ENCODE assay signal across 8 cellular contexts in genomic region chr1:226549094-226549936, GRCh38. TPM values are rescaled to one million over a fixed set of nuclear protein-coding genes. Genes with fewer than 3 reads are reported as not detected.
DNase-seq lines count a peak whose midpoint lies in the region; ATAC-seq and TF ChIP-seq lines count a peak whose summit lies in the region.

No MANE protein-coding gene starts in this region.

- H3K36me3 Mint-ChIP-seq in natural killer cell treated with Interleukin-12 subunit alpha and Interleukin-12 subunit beta and Interleukin-15 and Interleukin-18, amount 100 ng/mL, for 72 hours: no peaks in the 10 kb centered on the region
- H3K36me3 Mint-ChIP-seq in activated T-helper 2 cell treated with anti-CD3 and anti-CD28 coated beads, Interferon-gamma antibody, Interleukin-2, Interleukin-4, amounts not matched to agents 10 μg/mL and 5 μg/mL and 100 μg/mL, durations not matched to agents 14 hours and 24 hours and 36 hours (ENCODE audit: low read depth): no peaks in the 10 kb centered on the region

- H3K9me3 Mint-ChIP-seq in natural killer cell treated with Interleukin-12 subunit alpha and Interleukin-12 subunit beta and Interleukin-15 and Interleukin-18, amount 100 ng/mL, for 72 hours: no peaks in the 10 kb centered on the region
- H3K9me3 Mint-ChIP-seq in activated T-helper 2 cell treated with anti-CD3 and anti-CD28 coated beads, Interferon-gamma antibody, Interleukin-2, Interleukin-4, amounts not matched to agents 10 μg/mL and 5 μg/mL and 100 μg/mL, durations not matched to agents 14 hours and 24 hours and 36 hours: no peaks in the 10 kb centered on the region

- H3K4me1 Mint-ChIP-seq in natural killer cell treated with Interleukin-12 subunit alpha and Interleukin-12 subunit beta and Interleukin-15 and Interleukin-18, amount 100 ng/mL, for 72 hours (ENCODE audit: low read depth in 2 of 2): peaks cover 4 to 9% of the 10 kb centered on the region in 2 donors
- H3K4me1 Mint-ChIP-seq in activated T-helper 2 cell treated with anti-CD3 and anti-CD28 coated beads, Interferon-gamma antibody, Interleukin-2, Interleukin-4, amounts not matched to agents 10 μg/mL and 5 μg/mL and 100 μg/mL, durations not matched to agents 14 hours and 24 hours and 36 hours (ENCODE audit: low read depth): peaks cover 10% of the 10 kb centered on the region

- DNase-seq in NCI-H69 (lab: John Stamatoyannopoulos, UW) (peak; percentile 69), colonic mucosa (peak; percentile 30), SKM-1 (lab: John Stamatoyannopoulos, UW; ENCODE audit: unreplicated experiment) (no peak)
- DNase-seq in natural killer cell treated with Interleukin-12 subunit alpha and Interleukin-12 subunit beta and Interleukin-15 and Interleukin-18, amount 100 ng/mL, for 72 hours (ENCODE audit: low spot score): no peak
- no peak for DNase-seq in activated T-helper 2 cell treated with anti-CD3 and anti-CD28 coated beads, Interferon-gamma antibody, Interleukin-2, Interleukin-4, amounts not matched to agents 10 μg/mL and 5 μg/mL and 100 μg/mL, durations not matched to agents 14 hours and 24 hours and 36 hours (ENCODE audit: low spot score)

- H3K27ac Mint-ChIP-seq in natural killer cell treated with Interleukin-12 subunit alpha and Interleukin-12 subunit beta and Interleukin-15 and Interleukin-18, amount 100 ng/mL, for 72 hours: no peak overlapping the region
- no peak overlapping the region for H3K27ac Mint-ChIP-seq in activated T-helper 2 cell treated with anti-CD3 and anti-CD28 coated beads, Interferon-gamma antibody, Interleukin-2, Interleukin-4, amounts not matched to agents 10 μg/mL and 5 μg/mL and 100 μg/mL, durations not matched to agents 14 hours and 24 hours and 36 hours

- ATAC-seq in natural killer cell treated with Interleukin-12 subunit alpha and Interleukin-12 subunit beta and Interleukin-15 and Interleukin-18, amount 100 ng/mL, for 72 hours: peak in 1 of 2 donors; percentile 13
- ATAC-seq in GM21576 (IDR thresholded peaks at IDR 0.05; ENCODE audit: unreplicated experiment): no peak
- ATAC-seq in HG03135 (IDR thresholded peaks at IDR 0.05; ENCODE audit: unreplicated experiment): no peak

- H3K4me3 ChIP-seq in colonic mucosa: peak overlapping the region; percentile 29

- H3K9me3 ChIP-seq in ES-I3 (ENCODE audit: control insufficient read depth, insufficient read depth, low read length) (no peaks in the 10 kb centered on the region), colonic mucosa (no peaks in the 10 kb centered on the region)

- H3K36me3 ChIP-seq in ES-I3 (ENCODE audit: insufficient read depth, low read length): no peaks in the 10 kb centered on the region
- H3K36me3 ChIP-seq in colonic mucosa: no peaks in the 10 kb centered on the region

- H3K27me3 Mint-ChIP-seq in natural killer cell treated with Interleukin-12 subunit alpha and Interleukin-12 subunit beta and Interleukin-15 and Interleukin-18, amount 100 ng/mL, for 72 hours: peaks cover 36 to 64% of the 10 kb centered on the region in 2 donors
- H3K27me3 Mint-ChIP-seq in activated T-helper 2 cell treated with anti-CD3 and anti-CD28 coated beads, Interferon-gamma antibody, Interleukin-2, Interleukin-4, amounts not matched to agents 10 μg/mL and 5 μg/mL and 100 μg/mL, durations not matched to agents 14 hours and 24 hours and 36 hours (ENCODE audit: low read depth): peaks cover 80% of the 10 kb centered on the region

- H3K27me3 ChIP-seq in colonic mucosa: peaks cover 16% of the 10 kb centered on the region

- intact Hi-C loops in colonic mucosa (cut with DNase I): loop anchor here (2.0 to 10.0 kb wide), 2 partner anchors 59 to 125 kb away; no protein-coding TSS in a partner anchor
- intact Hi-C loops in activated T-helper 2 cell treated with anti-CD3 and anti-CD28 coated beads, Interferon-gamma antibody, Interleukin-2, Interleukin-4, amounts not matched to agents 10 μg/mL and 5 μg/mL and 100 μg/mL, durations not matched to agents 14 hours and 24 hours and 36 hours (cut with micrococcal nuclease): loop anchor here (5.0 kb wide), 1 partner anchor 278 kb away; no protein-coding TSS in a partner anchor

- TF ChIP-seq CTCF in colonic mucosa (IDR thresholded peaks at IDR 0.05): no peak

- no peaks in the 10 kb centered on the region; the same call in 1 of the 2 replicates for H3K4me1 ChIP-seq in ES-I3 (ENCODE audit: insufficient read depth, low read length)
- peaks cover 19% of the 10 kb centered on the region for H3K4me1 ChIP-seq in colonic mucosa

- H3K27ac ChIP-seq in colonic mucosa: peak overlapping the region; percentile 15

- peak overlapping the region; percentile 18 for H3K4me3 Mint-ChIP-seq in natural killer cell treated with Interleukin-12 subunit alpha and Interleukin-12 subunit beta and Interleukin-15 and Interleukin-18, amount 100 ng/mL, for 72 hours
- no peak overlapping the region for H3K4me3 Mint-ChIP-seq in activated T-helper 2 cell treated with anti-CD3 and anti-CD28 coated beads, Interferon-gamma antibody, Interleukin-2, Interleukin-4, amounts not matched to agents 10 μg/mL and 5 μg/mL and 100 μg/mL, durations not matched to agents 14 hours and 24 hours and 36 hours (ENCODE audit: low read depth)

- H3K9ac ChIP-seq in ES-I3 (ENCODE audit: low read depth, low read length) (peak overlapping the region; percentile 55; the same call in 1 of the 2 replicates), colonic mucosa (ENCODE audit: low read depth in 2 of 2, low read length in 2 of 2) (peak overlapping the region in 1 of 2 donors; percentile 41)

RNA-seq across cellular contexts. Expression of gene STUM, which starts 0.8 kb away (rescaled TPM):
- 1 to 10 TPM; 1.0 to 3.2 TPM for total RNA-seq in colonic mucosa
- not detected for total RNA-seq in natural killer cell treated with Interleukin-12 subunit alpha and Interleukin-12 subunit beta and Interleukin-15 and Interleukin-18, amount 100 ng/mL, for 72 hours
- total RNA-seq in activated T-helper 2 cell treated with anti-CD3 and anti-CD28 coated beads, Interferon-gamma antibody, Interleukin-2, Interleukin-4, amounts not matched to agents 10 μg/mL and 5 μg/mL and 100 μg/mL, durations not matched to agents 14 hours and 24 hours and 36 hours: not detected in 2 replicates

Comparison
In these comparisons a context has a peak if more than half of its experiments do, and no peak if none do; other contexts are left out.
1. DNase-seq: peak in NCI-H69 (single experiment) and colonic mucosa (single experiment); none in natural killer cell treated with Interleukin-12 subunit alpha and Interleukin-12 subunit beta and Interleukin-15 and Interleukin-18, amount 100 ng/mL, for 72 hours (single experiment), SKM-1 (single experiment) and activated T-helper 2 cell treated with anti-CD3 and anti-CD28 coated beads, Interferon-gamma antibody, Interleukin-2, Interleukin-4, amounts not matched to agents 10 μg/mL and 5 μg/mL and 100 μg/mL, durations not matched to agents 14 hours and 24 hours and 36 hours (single experiment).